Comparison of ENCODE assay signal across 8 cellular contexts in genomic region chr16:48622456-48623303, GRCh38. TPM values are rescaled to one million over a fixed set of nuclear protein-coding genes. Genes with fewer than 3 reads are reported as not detected.
A peak's percentile ranks its signal among the peaks of the same experiment; 100 is the strongest.
DNase-seq lines count a peak whose midpoint lies in the region; ATAC-seq, FAIRE-seq and TF ChIP-seq lines count a peak whose summit lies in the region.

No MANE protein-coding gene starts in this region.

- peaks cover 0 to 2% (median 0%) of the 10 kb centered on the region in 4 experiments; a peak in 2 of 7 replicates for H3K4me1 ChIP-seq in H1 (replicated peaks in 1 of 4; ENCODE audit: control insufficient read depth in 3 of 4, insufficient read depth in 4 of 4, low read length in 3 of 4)
- H3K4me1 ChIP-seq in pancreas: peaks cover 10 to 11% (median 11%) of the 10 kb centered on the region in 3 donors

- H2BK5ac ChIP-seq in H1 (ENCODE audit: low read depth, low read length): no peak overlapping the region

- no peaks in the 10 kb centered on the region for H3K79me2 ChIP-seq in H1 (ENCODE audit: control insufficient read depth in 1 of 2, insufficient read depth in 2 of 2, low read length in 2 of 2)

- peak overlapping the region; percentile 99 for H2AFZ ChIP-seq in H1 (ENCODE audit: low read length)

- peak overlapping the region; percentile 91; the same call in 1 of the 2 replicates for H3K18ac ChIP-seq in H1 (ENCODE audit: extremely low read depth, low read length)

- H3K23ac ChIP-seq in H1 (ENCODE audit: insufficient read length): no peak overlapping the region

- H2BK12ac ChIP-seq in H1 (ENCODE audit: low read depth, low read length): no peak overlapping the region

- H3K9me3 ChIP-seq in H1 (ENCODE audit: insufficient read depth in 2 of 2, low read depth in 1 of 2, low read length in 1 of 2): no peaks in the 10 kb centered on the region
- no peaks in the 10 kb centered on the region for H3K9me3 ChIP-seq in pancreas

- H3K27ac ChIP-seq in H1 (ENCODE audit: low read depth, low read length) (no peak overlapping the region), pancreas (peak overlapping the region in 2 of 4 donors; percentile 70 to 73)

- 59% methylated on average over 25 of the region's 25 CpGs; no CpG with 5 or more reads in 1 of the 2 experiments for WGBS in H1 (ENCODE audit: extremely low coverage in 1 of 2, insufficient coverage in 1 of 2, insufficient read length in 1 of 2, insufficient replicate concordance in 2 of 2, low coverage in 1 of 2, low lambda C conversion rate in 2 of 2, missing lambda C conversion rate in 1 of 2), 2 experiments
- WGBS in pancreas, 2 donors: 25 to 27% methylated on average over 25 of the region's 25 CpGs

- TF ChIP-seq POLR2A in H1 (IDR thresholded peaks at IDR 0.05; ENCODE audit: control extremely low read depth in 1 of 2, low read depth in 2 of 2, low read length in 2 of 2): no peak

- no peak for TF ChIP-seq CTCF in GM12864 (IDR thresholded peaks at IDR 0.05; ENCODE audit: low read depth, low read length, missing control alignments)
- TF ChIP-seq CTCF in H1 (IDR thresholded peaks at IDR 0.05; ENCODE audit: control extremely low read depth in 1 of 3, insufficient read depth in 1 of 3, low read depth in 1 of 3, low read length in 3 of 3): no peak
- TF ChIP-seq CTCF in pancreas (IDR thresholded peaks at IDR 0.05): no peak

- H3K56ac ChIP-seq in H1 (replicated peaks; ENCODE audit: insufficient read length, low read depth, low read length): no peak overlapping the region

- H3K27me3 ChIP-seq in H1 (replicated peaks in 1 of 4; ENCODE audit: control insufficient read depth in 3 of 4, extremely low read depth in 1 of 4, insufficient read depth in 3 of 4, low read length in 3 of 4) (no peaks in the 10 kb centered on the region; a peak in 1 of 7 replicates), pancreas (no peaks in the 10 kb centered on the region)

- no peak overlapping the region for H2BK20ac ChIP-seq in H1 (ENCODE audit: low read length)

- H3K23me2 ChIP-seq in H1 (ENCODE audit: low read depth, low read length): peaks cover 4% of the 10 kb centered on the region; the same call in 1 of the 2 replicates

- H4K5ac ChIP-seq in H1 (ENCODE audit: insufficient read length, low read depth, low read length): no peak overlapping the region

- ATAC-seq in pancreas: no peak

- H3K4me2 ChIP-seq in H1 (ENCODE audit: insufficient read depth in 1 of 2, low read depth in 2 of 2, low read length in 2 of 2): peak overlapping the region; percentile 4 to 84

- FAIRE-seq in H1 (lab: Jason Lieb, UNC): no peak
- no peak for FAIRE-seq in pancreas (lab: Jason Lieb, UNC)

- TF ChIP-seq RAD21 in H1 (IDR thresholded peaks at IDR 0.05 in 1 of 2, conservative IDR thresholded peaks at IDR 0.05 in 1 of 2; ENCODE audit: low read depth in 2 of 2, low read length in 2 of 2): no peak

- no peak overlapping the region for H3K9ac ChIP-seq in H1 (replicated peaks in 1 of 4; ENCODE audit: extremely low read depth in 1 of 4, low read depth in 3 of 4, low read length in 3 of 4)

- H2AK5ac ChIP-seq in H1 (ENCODE audit: low read depth, low read length): no peak overlapping the region

- H3K36me3 ChIP-seq in H1 (ENCODE audit: control insufficient read depth in 2 of 4, insufficient read depth in 4 of 4, low read length in 3 of 4) (no peaks in the 10 kb centered on the region), pancreas (no peaks in the 10 kb centered on the region)

- H4K8ac ChIP-seq in H1 (ENCODE audit: extremely low read depth, insufficient read depth, low read length): peak overlapping the region; percentile 39; the same call in 1 of the 2 replicates

- H3K4ac ChIP-seq in H1 (replicated peaks; ENCODE audit: insufficient read length, low read depth, low read length): no peak overlapping the region

- CTCF ChIA-PET in H1 (lab: Charles Lee; ENCODE audit: partially characterized antibody): interaction anchor here (0.5 to 4.2 kb wide), 45 partner anchors 8 to 389 kb away, joined by 3 to 39 read pairs (median 4); partner anchors contain the start of gene N4BP1

- H3K4me3 ChIP-seq in GM12864 (ENCODE audit: low read depth, low read length) (peak overlapping the region; percentile 53), H1 (ENCODE audit: extremely low read depth in 1 of 4, insufficient read depth in 2 of 4, low read depth in 3 of 4, low read length in 4 of 4) (peak overlapping the region; percentile 16 to 62 (median 58); a peak in 7 of 8 replicates), pancreas (peak overlapping the region in 3 of 4 donors; percentile 11 to 43 (median 39))
- H3K4me3 ChIP-seq in Jurkat, Clone E6-1 (ENCODE audit: low read length): peak overlapping the region; percentile 57

- no peaks in the 10 kb centered on the region for H3K79me1 ChIP-seq in H1 (ENCODE audit: low read depth, low read length)

- DNase-seq in GM12864 (ENCODE audit: low read depth) (no peak), H1 (ENCODE audit: low read depth in 1 of 2, low spot score in 2 of 2) (no peak), pancreas (no peak), midbrain (lab: John Stamatoyannopoulos, UW) (no peak), NOMO-1 treated with dmso at 0.1 percent for 144 hours (lab: John Stamatoyannopoulos, UW; ENCODE audit: unreplicated experiment) (no peak), amniotic stem cell (lab: John Stamatoyannopoulos, UW) (no peak), NCI-H510A (lab: John Stamatoyannopoulos, UW) (no peak)
- DNase-seq in Jurkat, Clone E6-1 (ENCODE audit: low read depth, low spot score): no peak

- H4K91ac ChIP-seq in H1 (replicated peaks; ENCODE audit: insufficient read length, low read length): no peak overlapping the region

- no peak overlapping the region; the same call in 1 of the 2 replicates for H2BK15ac ChIP-seq in H1 (ENCODE audit: low read length)

- no peaks in the 10 kb centered on the region for H4K20me1 ChIP-seq in H1 (replicated peaks in 1 of 2; ENCODE audit: control insufficient read depth in 1 of 2, insufficient read depth in 2 of 2, low read length in 2 of 2)

- no peak overlapping the region for H3K14ac ChIP-seq in H1 (ENCODE audit: insufficient read length)

- TF ChIP-seq EP300 in H1 (IDR thresholded peaks at IDR 0.05; ENCODE audit: borderline replicate concordance in 1 of 2, low read depth in 2 of 2, low read length in 2 of 2): no peak

- intact Hi-C loops in pancreas (cut with DNase I): loop anchor here in 1 of 3 donors (10.0 kb wide), 1 partner anchor 268 kb away; no protein-coding TSS in a partner anchor

- POLR2A ChIA-PET in H1 (lab: Charles Lee; ENCODE audit: partially characterized antibody): interaction anchor here (0.8 to 1.7 kb wide), 4 partner anchors 9 to 237 kb away, joined by 4 to 5 read pairs (median 5); partner anchors contain the start of genes N4BP1 and SIAH1

- no peak overlapping the region for H2BK120ac ChIP-seq in H1 (replicated peaks; ENCODE audit: low read depth, low read length)

TF ChIP-seq in H1, 55 proteins besides CTCF, POLR2A, EP300 and RAD21:
- TF ChIP-seq E2F6 (IDR thresholded peaks at IDR 0.05) (no peak), MAX (IDR thresholded peaks at IDR 0.05) (no peak), TAF1 (IDR thresholded peaks at IDR 0.05; ENCODE audit: low read depth, low read length) (no peak), KDM4A (IDR thresholded peaks at IDR 0.05; ENCODE audit: low read depth, low read length, severe bottlenecking) (no peak), NRF1 (IDR thresholded peaks at IDR 0.05; ENCODE audit: low read depth, low read length) (no peak), ATF3 (IDR thresholded peaks at IDR 0.05; ENCODE audit: insufficient read depth, low read depth, low read length) (no peak), SIX5 (IDR thresholded peaks at IDR 0.05; ENCODE audit: low read depth, low read length) (no peak), POU5F1 (IDR thresholded peaks at IDR 0.05; ENCODE audit: low read depth, low read length) (no peak), SIRT6 (IDR thresholded peaks at IDR 0.05; ENCODE audit: low read length) (no peak), CBX8 (IDR thresholded peaks at IDR 0.05; ENCODE audit: borderline replicate concordance, low read depth, low read length) (no peak), SIN3A (conservative IDR thresholded peaks at IDR 0.05 in 1 of 2, IDR thresholded peaks at IDR 0.05 in 1 of 2; ENCODE audit: low read depth in 1 of 2, low read length in 2 of 2) (no peak), CHD1 (IDR thresholded peaks at IDR 0.05; ENCODE audit: low read depth, low read length) (no peak), HDAC6 (IDR thresholded peaks at IDR 0.05; ENCODE audit: low read depth, low read length) (no peak), BCL11A (IDR thresholded peaks at IDR 0.05; ENCODE audit: low read depth in 2 of 2, low read length in 2 of 2) (no peak), CHD2 (IDR thresholded peaks at IDR 0.05; ENCODE audit: low read length) (no peak), NANOG (IDR thresholded peaks at IDR 0.05; ENCODE audit: insufficient read depth, low read depth, low read length, poor library complexity, severe bottlenecking) (no peak)

RNA-seq across cellular contexts. Expression of gene N4BP1, which starts 12.7 kb away (rescaled TPM):
- 24.7 TPM for polyA plus RNA-seq in Jurkat, Clone E6-1 (2012; ENCODE audit: insufficient read depth, insufficient read length)
- 33.1 and 33.4 TPM in 2 replicates for total RNA-seq in H1 (2021; fragmentation: NEBNext Ultra II Directional; extraction: Animal tissue kit (Norgen Biotek cat#: 25700))
- polyA plus RNA-seq in H1 (2011; rRNA removed) (13.5 TPM in 2 replicates), pancreas (1 to 10 TPM; 7.0 to 7.1 TPM)
- polyA plus RNA-seq in H1 (2011; cell fraction: cytosol; rRNA removed): 9.5 TPM
- 15.5 TPM for polyA plus RNA-seq in H1 (2011; cell fraction: nucleus; rRNA removed)
- 14.9 to 24.2 TPM (median 20.0 TPM) in 4 replicates for polyA plus RNA-seq in H1 (2012, experiment 1 of 2)
- 2.8 TPM for polyA plus RNA-seq in H1 (2012, experiment 2 of 2)
- 15.9 TPM for polyA plus RNA-seq in H1 (2013, experiment 1 of 2)
- polyA plus RNA-seq in H1 (2013, experiment 2 of 2): 17.5 TPM
- polyA minus RNA-seq in H1 (2011; rRNA and poly(A)+ RNA removed): 15.0 and 18.8 TPM in 2 replicates
- polyA minus RNA-seq in H1 (2011; cell fraction: cytosol; rRNA and poly(A)+ RNA removed): 26.5 TPM
- 33.1 TPM for polyA minus RNA-seq in H1 (2011; cell fraction: nucleus; rRNA and poly(A)+ RNA removed)
- total RNA-seq in pancreas: 10 to 100 TPM in 5 of 6 donors, 1 to 10 TPM in 1; 8.8 to 16.1 (median 10.7) TPM
